Comparison of ENCODE assay signal across 8 cellular contexts in genomic region chr5:68343421-68343826, GRCh38.
DNase-seq lines count a peak whose midpoint lies in the region; ATAC-seq and TF ChIP-seq lines count a peak whose summit lies in the region.

No MANE protein-coding gene starts in this region.

- H3K27me3 ChIP-seq in kidney epithelial cell (ENCODE audit: control insufficient read depth, insufficient read depth, low read length), result no peaks in the 10 kb centered on the region
- H3K27me3 ChIP-seq in vagina, result no peaks in the 10 kb centered on the region

- H3K27ac ChIP-seq in angular gyrus (ENCODE audit: low read depth, low read length) (peak overlapping the region; percentile 51), vagina (peak overlapping the region; percentile 48)

- H3K4me1 ChIP-seq in vagina, result peaks cover 15% of the 10 kb centered on the region

- intact Hi-C loops in vagina (cut with DNase I), result no loop called here

- DNase-seq in stimulated activated CD4-positive, alpha-beta T cell treated with anti-CD3 and anti-CD28 coated beads, Interleukin-12 subunit alpha, Interleukin-12 subunit beta, amount 100 ng/mL, for 48 hours (ENCODE audit: low read depth in 2 of 3, low spot score in 1 of 3), result peak in 2 of 3 donors; percentile 8 to 20
- no peak for DNase-seq in stimulated activated CD4-positive, alpha-beta T cell treated with anti-CD3 and anti-CD28 coated beads, Interleukin-12 subunit alpha, Interleukin-12 subunit beta, amount 100 ng/mL, for 4 hours
- peak; percentile 85 for DNase-seq in kidney epithelial cell (ENCODE audit: low read depth)
- DNase-seq in vagina (ENCODE audit: extremely low spot score in 2 of 2), result no peak
- no peak for DNase-seq in medulla oblongata (ENCODE audit: extremely low spot score)

- ATAC-seq in HG03196 (IDR thresholded peaks at IDR 0.05; ENCODE audit: unreplicated experiment) (peak; percentile 63), HG03025 (IDR thresholded peaks at IDR 0.05; ENCODE audit: low FRiP score, unreplicated experiment) (no peak)

- H3K36me3 ChIP-seq in kidney epithelial cell (ENCODE audit: control insufficient read depth, insufficient read depth, low read length) (no peaks in the 10 kb centered on the region), vagina (no peaks in the 10 kb centered on the region)

- H3K4me3 ChIP-seq in kidney epithelial cell (ENCODE audit: low read depth, low read length), result no peak overlapping the region
- no peak overlapping the region for H3K4me3 ChIP-seq in vagina

- TF ChIP-seq POLR2A in vagina (IDR thresholded peaks at IDR 0.05), result no peak

- no peaks in the 10 kb centered on the region for H3K9me3 ChIP-seq in vagina

- no peak for TF ChIP-seq CTCF in kidney epithelial cell (IDR thresholded peaks at IDR 0.05; ENCODE audit: insufficient read depth, low read length, poor library complexity, severe bottlenecking)
- TF ChIP-seq CTCF in vagina (IDR thresholded peaks at IDR 0.05), result no peak

Comparison
In these comparisons a context has a peak if more than half of its experiments do, and no peak if none do; other contexts are left out.
1. DNase-seq: peak in stimulated activated CD4-positive, alpha-beta T cell treated with anti-CD3 and anti-CD28 coated beads, Interleukin-12 subunit alpha, Interleukin-12 subunit beta, amount 100 ng/mL, for 48 hours (2 of 3) and kidney epithelial cell (single experiment); none in stimulated activated CD4-positive, alpha-beta T cell treated with anti-CD3 and anti-CD28 coated beads, Interleukin-12 subunit alpha, Interleukin-12 subunit beta, amount 100 ng/mL, for 4 hours (single experiment), vagina (0 of 2) and medulla oblongata (single experiment).